Comparison of ENCODE assay signal across 8 cellular contexts in genomic region chr14:77097689-77098469, GRCh38. TPM values are rescaled to one million over a fixed set of nuclear protein-coding genes. Genes with fewer than 3 reads are reported as not detected.
A peak's percentile ranks its signal among the peaks of the same experiment; 100 is the strongest.
DNase-seq lines count a peak whose midpoint lies in the region; ATAC-seq and TF ChIP-seq lines count a peak whose summit lies in the region.

Gene CIPC, plus strand, starts transcription at chr14:77098258. Its CDS starts 7,451 bp downstream, at chr14:77105709.

- H3K4me3 Mint-ChIP-seq in activated CD4-positive, alpha-beta T cell treated with anti-CD3 and anti-CD28 coated beads, Interleukin-2, amount 10 ng/mL, durations not matched to agents 24 days and 14 days, result peak within 1 kb of the TSS; percentile 87

- peak; percentile 87 for DNase-seq in BJ (ENCODE audit: low read depth)
- peak; percentile 97 for DNase-seq in NCI-H526 treated with DMSO at 0.1 percent for 48 hours (lab: John Stamatoyannopoulos, UW)
- peak; percentile 100 for DNase-seq in activated CD4-positive, alpha-beta T cell treated with anti-CD3 and anti-CD28 coated beads, Interleukin-2, amount 10 ng/mL, durations not matched to agents 24 days and 14 days
- DNase-seq in coronary artery (ENCODE audit: low spot score), result peak; percentile 99
- DNase-seq in stimulated activated CD4-positive, alpha-beta T cell treated with anti-CD3 and anti-CD28 coated beads, Interleukin-1b, Interleukin-23, amount 100 ng/mL, for 4 hours (ENCODE audit: low read depth in 2 of 2), result peak; percentile 97 to 98

- TF ChIP-seq CTCF in BJ (IDR thresholded peaks at IDR 0.05; ENCODE audit: insufficient read depth, low read depth, low read length) (no peak), coronary artery (IDR thresholded peaks at IDR 0.05) (no peak)

- CTCF ChIA-PET in BJ (lab: Yijun Ruan, JAX), result interaction anchor here (0.9 to 23.1 kb wide), 9 partner anchors 13 to 222 kb away, joined by 3 to 333 read pairs (median 14); no protein-coding TSS in a partner anchor

- H3K27ac Mint-ChIP-seq in activated CD4-positive, alpha-beta T cell treated with anti-CD3 and anti-CD28 coated beads, Interleukin-2, amount 10 ng/mL, durations not matched to agents 24 days and 14 days, result peak within 1 kb of the TSS; percentile 93

- no peaks in the 10 kb centered on the region for H3K9me3 Mint-ChIP-seq in activated CD4-positive, alpha-beta T cell treated with anti-CD3 and anti-CD28 coated beads, Interleukin-2, amount 10 ng/mL, durations not matched to agents 24 days and 14 days

- ATAC-seq in GM19324 (IDR thresholded peaks at IDR 0.05; ENCODE audit: low FRiP score, unreplicated experiment) (peak; percentile 92), HG03469 (IDR thresholded peaks at IDR 0.05; ENCODE audit: unreplicated experiment) (peak; percentile 63)

- H3K4me1 Mint-ChIP-seq in activated CD4-positive, alpha-beta T cell treated with anti-CD3 and anti-CD28 coated beads, Interleukin-2, amount 10 ng/mL, durations not matched to agents 24 days and 14 days, result peaks cover 36% of the 10 kb centered on the region

- H3K27ac ChIP-seq in coronary artery, result peak within 1 kb of the TSS; percentile 97 to 100
- peak within 1 kb of the TSS; percentile 99 for H3K27ac ChIP-seq in layer of hippocampus (ENCODE audit: low read depth, low read length)

- no peaks in the 10 kb centered on the region for H3K36me3 ChIP-seq in BJ (ENCODE audit: control insufficient read depth, insufficient read depth, low read length)

- H3K36me3 Mint-ChIP-seq in activated CD4-positive, alpha-beta T cell treated with anti-CD3 and anti-CD28 coated beads, Interleukin-2, amount 10 ng/mL, durations not matched to agents 24 days and 14 days (ENCODE audit: low read depth), result peaks cover 3% of the 10 kb centered on the region

- intact Hi-C loops in activated CD4-positive, alpha-beta T cell treated with anti-CD3 and anti-CD28 coated beads, Interleukin-2, amount 10 ng/mL, durations not matched to agents 24 days and 14 days (cut with micrococcal nuclease), result loop anchor here (1.0 to 5.0 kb wide), 11 partner anchors 23 to 663 kb away; partner anchors contain the start of genes AHSA1, ANGEL1, GSTZ1 and SAMD15

- H3K4me3 ChIP-seq in BJ (ENCODE audit: low read depth, low read length) (peak within 1 kb of the TSS; percentile 90), coronary artery (peak within 1 kb of the TSS; percentile 97)

- no peaks in the 10 kb centered on the region for H3K27me3 ChIP-seq in BJ (ENCODE audit: control insufficient read depth, insufficient read depth, low read length)
- H3K27me3 ChIP-seq in layer of hippocampus (ENCODE audit: control insufficient read depth, insufficient read depth, low read length), result no peaks in the 10 kb centered on the region

- POLR2A ChIA-PET in BJ (lab: Charles Lee), result interaction anchor here (0.6 kb wide), 1 partner anchor 216 kb away, joined by 3 read pairs; no protein-coding TSS in a partner anchor

- peaks cover 8% of the 10 kb centered on the region for H3K27me3 Mint-ChIP-seq in activated CD4-positive, alpha-beta T cell treated with anti-CD3 and anti-CD28 coated beads, Interleukin-2, amount 10 ng/mL, durations not matched to agents 24 days and 14 days

RNA-seq across cellular contexts. Expression of gene CIPC, which starts in this region (rescaled TPM):
- 14.2 and 15.5 TPM in 2 replicates for polyA plus RNA-seq in BJ (2011; rRNA removed)
- polyA minus RNA-seq in BJ (2011; rRNA and poly(A)+ RNA removed), result 13.6 and 15.9 TPM in 2 replicates
- 12.7 and 14.0 TPM in 2 replicates for total RNA-seq in activated CD4-positive, alpha-beta T cell treated with anti-CD3 and anti-CD28 coated beads, Interleukin-2, amount 10 ng/mL, durations not matched to agents 24 days and 14 days

Comparison
In these comparisons a context has a peak if more than half of its experiments do, and no peak if none do; other contexts are left out.
1. Peak in every context shown above with its lines: DNase-seq, ATAC-seq, H3K4me3 ChIP-seq and H3K27ac ChIP-seq.